1 cellular context compared by ENCODE assay signal in genomic region chr10:104329754-104330153, GRCh38.
TF ChIP-seq lines count a peak whose summit lies in the region.

No MANE protein-coding gene starts in this region.

TF ChIP-seq in HepG2, 621 proteins besides CTCF, POLR2A, EP300 and RAD21 (continued from another document):
- no peak for TF ChIP-seq TRAFD1 (CRISPR knock-in tag; IDR thresholded peaks at IDR 0.05; ENCODE audit: borderline replicate concordance)
